ENCODE assay signal across 32 cellular contexts in the genomic region with DNA sequence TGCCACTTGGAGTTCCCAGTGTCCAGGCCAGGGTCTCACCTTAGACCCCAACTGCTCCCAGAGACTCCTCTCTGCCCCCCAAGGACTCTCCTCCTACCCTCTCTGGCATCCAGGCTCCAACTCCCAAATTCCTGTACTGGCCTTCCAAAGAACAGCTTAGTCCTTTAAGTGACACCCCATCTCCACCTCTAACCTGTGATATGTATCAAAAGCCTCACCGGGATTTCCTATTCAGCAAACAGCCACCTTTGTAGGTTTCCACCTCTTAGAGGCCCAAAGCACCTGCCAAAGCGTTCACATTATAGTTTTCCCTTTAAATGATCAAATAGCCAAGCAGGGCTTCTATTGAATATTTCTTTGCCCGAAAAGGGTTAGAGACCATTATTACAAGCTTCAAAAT.
"Had no signal": no experiment of that assay in that cellular context is flagged by ENCODE, and none has a peak within 500 bp of the region (broad histone marks: within the 10 kb centered on the region; RNA-seq: fewer than 3 reads in every experiment).

No MANE protein-coding gene starts in this region.

- H3K36me3 ChIP-seq: ascending aorta, breast epithelium had no signal

- H3K27me3 Mint-ChIP-seq: activated B cell treated with CpG ODN at 0.5 μM for 24 hours; activated CD4-positive, alpha-beta memory T cell treated with anti-CD3 and anti-CD28 coated beads, Interleukin-2, amount 10 ng/mL, durations not matched to agents 7 days and 5 days; activated CD8-positive, alpha-beta memory T cell treated with anti-CD3 and anti-CD28 coated beads, Interleukin-2, amount 10 ng/mL, durations not matched to agents 7 days and 5 days; activated naive CD8-positive, alpha-beta T cell treated with anti-CD3 and anti-CD28 coated beads, Interleukin-2, amount 10 ng/mL, durations not matched to agents 7 days and 5 days had no signal

- H3K27ac ChIP-seq: ascending aorta, breast epithelium, VCaP had no signal

- H3K27ac Mint-ChIP-seq: activated B cell treated with CpG ODN at 0.5 μM for 24 hours; activated CD4-positive, alpha-beta memory T cell treated with anti-CD3 and anti-CD28 coated beads, Interleukin-2, amount 10 ng/mL, durations not matched to agents 7 days and 5 days; activated CD8-positive, alpha-beta memory T cell treated with anti-CD3 and anti-CD28 coated beads, Interleukin-2, amount 10 ng/mL, durations not matched to agents 7 days and 5 days; activated naive CD4-positive, alpha-beta T cell treated with anti-CD3 and anti-CD28 coated beads, Interleukin-2, amount 10 ng/mL, durations not matched to agents 7 days and 5 days; activated naive CD8-positive, alpha-beta T cell treated with anti-CD3 and anti-CD28 coated beads, Interleukin-2, amount 10 ng/mL, durations not matched to agents 7 days and 5 days had no signal

- H3K9me3 ChIP-seq: ascending aorta, breast epithelium had no signal

- H3K4me3 Mint-ChIP-seq: activated B cell treated with CpG ODN at 0.5 μM for 24 hours; activated CD4-positive, alpha-beta memory T cell treated with anti-CD3 and anti-CD28 coated beads, Interleukin-2, amount 10 ng/mL, durations not matched to agents 7 days and 5 days; activated CD8-positive, alpha-beta memory T cell treated with anti-CD3 and anti-CD28 coated beads, Interleukin-2, amount 10 ng/mL, durations not matched to agents 7 days and 5 days; activated naive CD4-positive, alpha-beta T cell treated with anti-CD3 and anti-CD28 coated beads, Interleukin-2, amount 10 ng/mL, durations not matched to agents 7 days and 5 days; activated naive CD8-positive, alpha-beta T cell treated with anti-CD3 and anti-CD28 coated beads, Interleukin-2, amount 10 ng/mL, durations not matched to agents 7 days and 5 days had no signal

- H3K4me3 ChIP-seq: ascending aorta, breast epithelium had no signal

- H3K9me3 Mint-ChIP-seq: activated B cell treated with CpG ODN at 0.5 μM for 24 hours; activated CD4-positive, alpha-beta memory T cell treated with anti-CD3 and anti-CD28 coated beads, Interleukin-2, amount 10 ng/mL, durations not matched to agents 7 days and 5 days; activated naive CD4-positive, alpha-beta T cell treated with anti-CD3 and anti-CD28 coated beads, Interleukin-2, amount 10 ng/mL, durations not matched to agents 7 days and 5 days; activated naive CD8-positive, alpha-beta T cell treated with anti-CD3 and anti-CD28 coated beads, Interleukin-2, amount 10 ng/mL, durations not matched to agents 7 days and 5 days had no signal

- ATAC-seq: activated CD8-positive, alpha-beta memory T cell treated with anti-CD3 and anti-CD28 coated beads, Interleukin-2, amount 10 ng/mL, durations not matched to agents 7 days and 5 days had no signal

- H3K36me3 Mint-ChIP-seq: activated naive CD8-positive, alpha-beta T cell treated with anti-CD3 and anti-CD28 coated beads, Interleukin-2, amount 10 ng/mL, durations not matched to agents 7 days and 5 days had no signal

- DNase-seq: activated B cell treated with CpG ODN at 0.5 μM for 24 hours; activated CD4-positive, alpha-beta memory T cell treated with anti-CD3 and anti-CD28 coated beads, Interleukin-2, amount 10 ng/mL, durations not matched to agents 7 days and 5 days; activated CD4-positive, alpha-beta T cell treated with anti-CD3 and anti-CD28 coated beads for 4 hours; activated CD4-positive, CD25-positive, alpha-beta regulatory T cell treated with anti-CD3 and anti-CD28 coated beads, Interleukin-2, amount 50 U/mL, for 72 hours; activated CD8-positive, alpha-beta memory T cell treated with anti-CD3 and anti-CD28 coated beads for 24 hours; activated CD8-positive, alpha-beta memory T cell treated with anti-CD3 and anti-CD28 coated beads, Interleukin-2, amount 10 ng/mL, durations not matched to agents 7 days and 5 days; activated CD8-positive, alpha-beta memory T cell treated with anti-CD3 and anti-CD28 coated beads, Interleukin-2, amount 50 U/mL, for 48 hours; activated effector memory CD4-positive, alpha-beta T cell treated with Interleukin-2 at 50 U/mL for 16 hours; activated naive CD4-positive, alpha-beta T cell treated with anti-CD3 and anti-CD28 coated beads, Interleukin-2, amount 10 ng/mL, durations not matched to agents 7 days and 5 days; activated naive CD8-positive, alpha-beta T cell treated with anti-CD3 and anti-CD28 coated beads, Interleukin-2, amount 10 ng/mL, durations not matched to agents 7 days and 5 days; activated T-cell treated with anti-CD3 and anti-CD28 coated beads, Interleukin-2, amount 50 U/mL, for 48 hours; amygdala; cerebellar nuclear complex; Kasumi-1; MM.1S; MV-4-11; NCI-H1092; NCI-H1436 treated with DMSO at 0.1 percent for 48 hours; NCI-H1694 treated with DMSO at 0.1 percent for 48 hours; NCI-H2029; NCI-H345; NCI-H524 treated with DMSO at 0.1 percent for 48 hours; NCI-H748 treated with DMSO at 0.1 percent for 48 hours; OCI-M1; Right ventricle myocardium superior; SW 1271; T-helper 1 cell; T-helper 2 cell; T-helper 9 cell had no signal

- H3K27me3 ChIP-seq: ascending aorta, breast epithelium had no signal
